11 cellular contexts compared by ENCODE assay signal in genomic region chr1:46183926-46184557, GRCh38. TPM values are rescaled to one million over a fixed set of nuclear protein-coding genes. Genes with fewer than 3 reads are reported as not detected.
A peak's percentile ranks its signal among the peaks of the same experiment; 100 is the strongest.
DNase-seq lines count a peak whose midpoint lies in the region; ATAC-seq and TF ChIP-seq lines count a peak whose summit lies in the region.
"Had no signal": no experiment of that assay in that cellular context is flagged by ENCODE, and none has a peak within 500 bp of the region (broad histone marks: within the 10 kb centered on the region; RNA-seq: fewer than 3 reads in every experiment).

No MANE protein-coding gene starts in this region.

- H3K4me3 ChIP-seq in HEK293 (ENCODE audit: low read depth, low read length), result no peak overlapping the region
- no peak overlapping the region for H3K4me3 ChIP-seq in breast epithelium

- H3K36me3 Mint-ChIP-seq in natural killer cell treated with Interleukin-12 subunit alpha and Interleukin-12 subunit beta and Interleukin-15 and Interleukin-18, amount 100 ng/mL, for 72 hours, result no peaks in the 10 kb centered on the region

- peak; percentile 72 to 74 for ATAC-seq in natural killer cell treated with Interleukin-12 subunit alpha and Interleukin-12 subunit beta and Interleukin-15 and Interleukin-18, amount 100 ng/mL, for 72 hours
- ATAC-seq in GM21526 (IDR thresholded peaks at IDR 0.05; ENCODE audit: low FRiP score, unreplicated experiment) (no peak), GM18909 (IDR thresholded peaks at IDR 0.05; ENCODE audit: poor library complexity, unreplicated experiment) (no peak)

- CTCF ChIA-PET in HEK293 (lab: Yijun Ruan, JAX), result interaction anchor here (6.2 to 9.3 kb wide), 2 partner anchors 40 to 148 kb away, joined by 71 to 148 read pairs; no protein-coding TSS in a partner anchor

- H3K4me1 ChIP-seq in HEK293 (ENCODE audit: control insufficient read depth, insufficient read depth, low read length) (peaks cover 3% of the 10 kb centered on the region; the same call in 1 of the 2 replicates), breast epithelium (peaks cover 0 to 19% of the 10 kb centered on the region in 2 donors)

- H3K27me3 Mint-ChIP-seq in natural killer cell treated with Interleukin-12 subunit alpha and Interleukin-12 subunit beta and Interleukin-15 and Interleukin-18, amount 100 ng/mL, for 72 hours, result no peaks in the 10 kb centered on the region

- no peaks in the 10 kb centered on the region for H3K9me3 Mint-ChIP-seq in natural killer cell treated with Interleukin-12 subunit alpha and Interleukin-12 subunit beta and Interleukin-15 and Interleukin-18, amount 100 ng/mL, for 72 hours
- H3K9me3 Mint-ChIP-seq: H9 had no signal

- H3K9me3 ChIP-seq in HEK293 (ENCODE audit: control insufficient read depth, insufficient read depth, low read depth, low read length) (no peaks in the 10 kb centered on the region), breast epithelium (no peaks in the 10 kb centered on the region)

- H3K27ac ChIP-seq in HEK293 (ENCODE audit: extremely low read depth, low read depth, low read length) (peak overlapping the region; percentile 66; the same call in 1 of the 2 replicates), breast epithelium (peak overlapping the region; percentile 86 to 91)

- peak; percentile 28 for DNase-seq in AG08395 (ENCODE audit: low spot score)
- DNase-seq in breast epithelium (ENCODE audit: low spot score in 2 of 2), result no peak
- no peak for DNase-seq in natural killer cell treated with Interleukin-12 subunit alpha and Interleukin-12 subunit beta and Interleukin-15 and Interleukin-18, amount 100 ng/mL, for 72 hours (ENCODE audit: low spot score)
- DNase-seq in LoVo (ENCODE audit: low spot score), result no peak
- DNase-seq in HCEC 1CT, result no peak
- DNase-seq: NCI-H2081 treated with DMSO at 0.1 percent for 48 hours had no signal

- no peak for TF ChIP-seq POLR2A in breast epithelium (IDR thresholded peaks at IDR 0.05)

- H3K27ac Mint-ChIP-seq in natural killer cell treated with Interleukin-12 subunit alpha and Interleukin-12 subunit beta and Interleukin-15 and Interleukin-18, amount 100 ng/mL, for 72 hours, result peak overlapping the region; percentile 29 to 53
- H3K27ac Mint-ChIP-seq: H9 had no signal

- POLR2A ChIA-PET in HEK293 (lab: Yijun Ruan, JAX), result interaction anchor here (0.7 to 1.3 kb wide), 7 partner anchors 10 to 131 kb away, joined by 3 to 8 read pairs (median 4); partner anchors contain the start of genes PIK3R3, POMGNT1 and RAD54L

- H3K36me3 ChIP-seq in HEK293 (ENCODE audit: control insufficient read depth in 2 of 2, insufficient read depth in 1 of 2, low read length in 2 of 2) (peaks cover 0 to 22% of the 10 kb centered on the region in 2 experiments; a peak in 1 of 3 replicates), breast epithelium (no peaks in the 10 kb centered on the region)

- TF ChIP-seq CTCF in HEK293 (tag by site-specific recombination; IDR thresholded peaks at IDR 0.05) (no peak), breast epithelium (IDR thresholded peaks at IDR 0.05) (no peak)

- intact Hi-C loops in breast epithelium (cut with DNase I; ENCODE audit: low total_unique reads), result no loop called here

- peaks cover 18% of the 10 kb centered on the region in 2 donors for H3K4me1 Mint-ChIP-seq in natural killer cell treated with Interleukin-12 subunit alpha and Interleukin-12 subunit beta and Interleukin-15 and Interleukin-18, amount 100 ng/mL, for 72 hours (ENCODE audit: low read depth in 2 of 2)

- H3K4me3 Mint-ChIP-seq in natural killer cell treated with Interleukin-12 subunit alpha and Interleukin-12 subunit beta and Interleukin-15 and Interleukin-18, amount 100 ng/mL, for 72 hours, result peak overlapping the region; percentile 17
- H3K4me3 Mint-ChIP-seq: H9 had no signal

- H3K27me3 ChIP-seq in breast epithelium, result no peaks in the 10 kb centered on the region

TF ChIP-seq in HEK293, 187 proteins besides CTCF, POLR2A, EP300 and RAD21:
- TF ChIP-seq ZNF776 (tag by site-specific recombination; IDR thresholded peaks at IDR 0.05; ENCODE audit: borderline replicate concordance) (no peak), ELK4 (IDR thresholded peaks at IDR 0.05; ENCODE audit: borderline replicate concordance, low read depth, low read length) (no peak), ZBTB49 (tag by site-specific recombination; IDR thresholded peaks at IDR 0.05; ENCODE audit: low read depth) (no peak), ZSCAN30 (tag by site-specific recombination; IDR thresholded peaks at IDR 0.05) (no peak), ZEB2 (tag by site-specific recombination; IDR thresholded peaks at IDR 0.05) (no peak), ZNF76 (tag by site-specific recombination; IDR thresholded peaks at IDR 0.05; ENCODE audit: borderline replicate concordance, low read depth) (no peak), KLF16 (tag by site-specific recombination; IDR thresholded peaks at IDR 0.05) (no peak), PRDM4 (tag by site-specific recombination; IDR thresholded peaks at IDR 0.05) (peak; percentile 53; the same call in 1 of the 2 replicates)

RNA-seq across cellular contexts. Expression of gene P3R3URF, which starts 7.8 kb away (rescaled TPM):
- not detected for total RNA-seq in breast epithelium
- total RNA-seq in natural killer cell treated with Interleukin-12 subunit alpha and Interleukin-12 subunit beta and Interleukin-15 and Interleukin-18, amount 100 ng/mL, for 72 hours, result not detected
- total RNA-seq: H9, posterior vena cava had no signal

RNA-seq across cellular contexts. Expression of gene TSPAN1, which starts 9.2 kb away (rescaled TPM):
- total RNA-seq in breast epithelium, result 10 to 100 TPM in 1 of 3 donors, 1 to 10 TPM in 1, under 1 TPM in 1; 0.48 to 26.2 (median 8.9) TPM
- total RNA-seq in natural killer cell treated with Interleukin-12 subunit alpha and Interleukin-12 subunit beta and Interleukin-15 and Interleukin-18, amount 100 ng/mL, for 72 hours, result not detected
- total RNA-seq: H9 had no signal

RNA-seq across cellular contexts. Expression of gene POMGNT1, which starts 14.2 kb away (rescaled TPM):
- total RNA-seq in breast epithelium, result 10 to 100 TPM; 37.6 to 47.4 (median 42.3) TPM
- total RNA-seq in natural killer cell treated with Interleukin-12 subunit alpha and Interleukin-12 subunit beta and Interleukin-15 and Interleukin-18, amount 100 ng/mL, for 72 hours, result 10 to 100 TPM; 46.7 to 61.7 TPM

RNA-seq across cellular contexts. Expression of gene LURAP1, which starts 19.1 kb away (rescaled TPM):
- 1 to 10 TPM; 2.7 to 5.9 (median 4.2) TPM for total RNA-seq in breast epithelium
- not detected for total RNA-seq in natural killer cell treated with Interleukin-12 subunit alpha and Interleukin-12 subunit beta and Interleukin-15 and Interleukin-18, amount 100 ng/mL, for 72 hours

RNA-seq across cellular contexts. Expression of gene PIK3R3, which starts 51.6 kb away (rescaled TPM):
- 10 to 100 TPM; 17.9 to 80.3 (median 46.8) TPM for total RNA-seq in breast epithelium
- 1 to 10 TPM; 3.3 to 7.4 TPM for total RNA-seq in natural killer cell treated with Interleukin-12 subunit alpha and Interleukin-12 subunit beta and Interleukin-15 and Interleukin-18, amount 100 ng/mL, for 72 hours

Comparison
In these comparisons a context has a peak if more than half of its experiments do, and no peak if none do; other contexts are left out.
1. ATAC-seq: peak in natural killer cell treated with Interleukin-12 subunit alpha and Interleukin-12 subunit beta and Interleukin-15 and Interleukin-18, amount 100 ng/mL, for 72 hours (2 of 2); none in GM21526 (single experiment) and GM18909 (single experiment).